In genomic region chr10:102457591-102458150, GRCh38 we compare ENCODE assay signal across 27 cellular contexts. TPM values are rescaled to one million over a fixed set of nuclear protein-coding genes. Genes with fewer than 3 reads are reported as not detected.
DNase-seq lines count a peak whose midpoint lies in the region; ATAC-seq and TF ChIP-seq lines count a peak whose summit lies in the region.
"Had no signal": no experiment of that assay in that cellular context is flagged by ENCODE, and none has a peak within 500 bp of the region (broad histone marks: within the 10 kb centered on the region; RNA-seq: fewer than 3 reads in every experiment).

No MANE protein-coding gene starts in this region.

- peaks cover 29% of the 10 kb centered on the region for H3K4me1 Mint-ChIP-seq in activated naive CD4-positive, alpha-beta T cell treated with anti-CD3 and anti-CD28 coated beads, Interleukin-2, amount 50 U/mL, for 24 hours
- peaks cover 34% of the 10 kb centered on the region for H3K4me1 Mint-ChIP-seq in activated naive CD8-positive, alpha-beta T cell treated with anti-CD3 and anti-CD28 coated beads, Interleukin-2, amount 10 ng/mL, durations not matched to agents 7 days and 5 days

- no peak for ATAC-seq in activated naive CD8-positive, alpha-beta T cell treated with anti-CD3 and anti-CD28 coated beads, Interleukin-2, amount 10 ng/mL, durations not matched to agents 7 days and 5 days (ENCODE audit: low read depth)
- no peak for ATAC-seq in GM21619 (IDR thresholded peaks at IDR 0.05; ENCODE audit: unreplicated experiment)
- no peak for ATAC-seq in mucosa of descending colon
- ATAC-seq: natural killer cell treated with Interleukin-12 subunit alpha and Interleukin-12 subunit beta and Interleukin-15 and Interleukin-18, amount 100 ng/mL, for 72 hours had no signal

- no peak for TF ChIP-seq CTCF in mucosa of descending colon (IDR thresholded peaks at IDR 0.05)

- H3K9me3 Mint-ChIP-seq in activated naive CD4-positive, alpha-beta T cell treated with anti-CD3 and anti-CD28 coated beads, Interleukin-2, amount 50 U/mL, for 24 hours: no peaks in the 10 kb centered on the region
- no peaks in the 10 kb centered on the region for H3K9me3 Mint-ChIP-seq in activated naive CD8-positive, alpha-beta T cell treated with anti-CD3 and anti-CD28 coated beads, Interleukin-2, amount 10 ng/mL, durations not matched to agents 7 days and 5 days
- H3K9me3 Mint-ChIP-seq: HFFc6; mesothelial cell of epicardium; natural killer cell treated with Interleukin-12 subunit alpha and Interleukin-12 subunit beta and Interleukin-15 and Interleukin-18, amount 100 ng/mL, for 72 hours had no signal

- DNase-seq in activated naive CD4-positive, alpha-beta T cell treated with anti-CD3 and anti-CD28 coated beads, Interleukin-2, amount 50 U/mL, for 16 hours: no peak
- DNase-seq in NCI-H446 treated with DMSO at 0.1 percent for 48 hours (lab: John Stamatoyannopoulos, UW): peak; percentile 10
- DNase-seq in activated naive CD8-positive, alpha-beta T cell treated with anti-CD3 and anti-CD28 coated beads, Interleukin-2, amount 10 ng/mL, durations not matched to agents 7 days and 5 days: no peak
- peak; percentile 26 for DNase-seq in superior temporal gyrus (ENCODE audit: extremely low spot score)
- DNase-seq in SW480 (ENCODE audit: low spot score): no peak
- DNase-seq in mucosa of descending colon: no peak
- DNase-seq: 8988T; activated CD4-positive, alpha-beta T cell treated with anti-CD3 and anti-CD28 coated beads for 1 hour; activated effector memory CD4-positive, alpha-beta T cell treated with Interleukin-2 at 50 U/mL for 16 hours; activated T-cell treated with anti-CD3 and anti-CD28 coated beads for 4 hours; brain microvascular endothelial cell; GF-D8; glutamatergic neuron; HFFc6; NCI-H1436 treated with DMSO at 0.1 percent for 48 hours; NCI-H69; ovary; RPMI8226; small intestine; stimulated activated CD8-positive, alpha-beta memory T cell treated with anti-CD3 and anti-CD28 coated beads, Interleukin-4, amount 100 ng/mL, for 48 hours; stomach; tibial artery had no signal

- H3K27me3 Mint-ChIP-seq in activated naive CD4-positive, alpha-beta T cell treated with anti-CD3 and anti-CD28 coated beads, Interleukin-2, amount 50 U/mL, for 24 hours: no peaks in the 10 kb centered on the region
- no peaks in the 10 kb centered on the region for H3K27me3 Mint-ChIP-seq in activated naive CD8-positive, alpha-beta T cell treated with anti-CD3 and anti-CD28 coated beads, Interleukin-2, amount 10 ng/mL, durations not matched to agents 7 days and 5 days
- H3K27me3 Mint-ChIP-seq: natural killer cell treated with Interleukin-12 subunit alpha and Interleukin-12 subunit beta and Interleukin-15 and Interleukin-18, amount 100 ng/mL, for 72 hours had no signal

- peaks cover 4% of the 10 kb centered on the region for H3K36me3 Mint-ChIP-seq in activated naive CD4-positive, alpha-beta T cell treated with anti-CD3 and anti-CD28 coated beads, Interleukin-2, amount 50 U/mL, for 24 hours
- peaks cover 17% of the 10 kb centered on the region for H3K36me3 Mint-ChIP-seq in activated naive CD8-positive, alpha-beta T cell treated with anti-CD3 and anti-CD28 coated beads, Interleukin-2, amount 10 ng/mL, durations not matched to agents 7 days and 5 days

- peak overlapping the region; percentile 60 for H3K27ac Mint-ChIP-seq in activated naive CD4-positive, alpha-beta T cell treated with anti-CD3 and anti-CD28 coated beads, Interleukin-2, amount 50 U/mL, for 24 hours
- H3K27ac Mint-ChIP-seq in activated naive CD8-positive, alpha-beta T cell treated with anti-CD3 and anti-CD28 coated beads, Interleukin-2, amount 10 ng/mL, durations not matched to agents 7 days and 5 days: peak overlapping the region; percentile 46
- H3K27ac Mint-ChIP-seq: HFFc6, mesothelial cell of epicardium had no signal

- intact Hi-C loops in mucosa of descending colon (cut with DNase I, micrococcal nuclease): no loop called here

- peaks cover 12% of the 10 kb centered on the region for H3K4me1 ChIP-seq in mucosa of descending colon (ENCODE audit: low read depth)

- no peak overlapping the region for H3K4me3 ChIP-seq in mucosa of descending colon
- H3K4me3 ChIP-seq: ovary, stomach, tibial artery had no signal

- H3K9me3 ChIP-seq in mucosa of descending colon: no peaks in the 10 kb centered on the region
- H3K9me3 ChIP-seq: ovary, stomach, tibial artery had no signal

- POLR2A ChIA-PET in activated naive CD8-positive, alpha-beta T cell treated with anti-CD3 and anti-CD28 coated beads, Interleukin-2, amount 10 ng/mL, durations not matched to agents 7 days and 5 days (lab: Charles Lee): interaction anchor here (0.6 kb wide), 1 partner anchor 293 kb away, joined by 4 read pairs; no protein-coding TSS in a partner anchor

- H3K4me3 Mint-ChIP-seq in activated naive CD4-positive, alpha-beta T cell treated with anti-CD3 and anti-CD28 coated beads, Interleukin-2, amount 50 U/mL, for 24 hours: no peak overlapping the region
- no peak overlapping the region for H3K4me3 Mint-ChIP-seq in activated naive CD8-positive, alpha-beta T cell treated with anti-CD3 and anti-CD28 coated beads, Interleukin-2, amount 10 ng/mL, durations not matched to agents 7 days and 5 days
- H3K4me3 Mint-ChIP-seq: HFFc6; mesothelial cell of epicardium; natural killer cell treated with Interleukin-12 subunit alpha and Interleukin-12 subunit beta and Interleukin-15 and Interleukin-18, amount 100 ng/mL, for 72 hours had no signal

- no peaks in the 10 kb centered on the region for H3K36me3 ChIP-seq in mucosa of descending colon (ENCODE audit: low read depth)
- H3K36me3 ChIP-seq: brain microvascular endothelial cell, ovary, tibial artery had no signal

RNA-seq across cellular contexts. Expression of gene C10orf95, which starts 6.3 kb away (rescaled TPM):
- total RNA-seq in activated naive CD8-positive, alpha-beta T cell treated with anti-CD3 and anti-CD28 coated beads, Interleukin-2, amount 10 ng/mL, durations not matched to agents 7 days and 5 days: under 1 TPM; 0.28 to 0.54 TPM
- 1 to 10 TPM in 2 of 3 donors, under 1 TPM in 1; 0.41 to 2.3 (median 2.0) TPM for total RNA-seq in mucosa of descending colon
- total RNA-seq: mesothelial cell of epicardium, SK-MEL-5 had no signal

RNA-seq across cellular contexts. Expression of gene CUEDC2, which starts 25.3 kb away (rescaled TPM):
- total RNA-seq in activated naive CD8-positive, alpha-beta T cell treated with anti-CD3 and anti-CD28 coated beads, Interleukin-2, amount 10 ng/mL, durations not matched to agents 7 days and 5 days: 10 to 100 TPM; 68.6 to 70.3 TPM
- 10 to 100 TPM; 26.6 to 51.9 (median 29.2) TPM for total RNA-seq in mucosa of descending colon

RNA-seq across cellular contexts. Expression of gene FBXL15, which starts 37.0 kb away (rescaled TPM):
- total RNA-seq in activated naive CD8-positive, alpha-beta T cell treated with anti-CD3 and anti-CD28 coated beads, Interleukin-2, amount 10 ng/mL, durations not matched to agents 7 days and 5 days: 10 to 100 TPM; 11.7 to 16.3 TPM
- 10 to 100 TPM; 18.3 to 27.7 (median 20.5) TPM for total RNA-seq in mucosa of descending colon

RNA-seq across cellular contexts. Expression of gene PSD, which starts 39.1 kb away (rescaled TPM):
- 1 to 10 TPM; 3.6 to 4.3 TPM for total RNA-seq in activated naive CD8-positive, alpha-beta T cell treated with anti-CD3 and anti-CD28 coated beads, Interleukin-2, amount 10 ng/mL, durations not matched to agents 7 days and 5 days
- 100 to 1,000 TPM in 1 of 3 donors, 10 to 100 TPM in 1, 1 to 10 TPM in 1; 8.2 to 228 (median 11.4) TPM for total RNA-seq in mucosa of descending colon

RNA-seq across cellular contexts. Expression of gene ACTR1A, which starts 44.8 kb away (rescaled TPM):
- total RNA-seq in activated naive CD8-positive, alpha-beta T cell treated with anti-CD3 and anti-CD28 coated beads, Interleukin-2, amount 10 ng/mL, durations not matched to agents 7 days and 5 days: 10 to 100 TPM; 64.8 to 67.6 TPM
- 100 to 1,000 TPM in 1 of 3 donors, 10 to 100 TPM in 2; 70.6 to 121 (median 77.7) TPM for total RNA-seq in mucosa of descending colon

Comparison
In these comparisons a context has a peak if more than half of its experiments do, and no peak if none do; other contexts are left out.
1. DNase-seq: peak in NCI-H446 treated with DMSO at 0.1 percent for 48 hours (single experiment) and superior temporal gyrus (single experiment); none in activated naive CD4-positive, alpha-beta T cell treated with anti-CD3 and anti-CD28 coated beads, Interleukin-2, amount 50 U/mL, for 16 hours (single experiment), activated naive CD8-positive, alpha-beta T cell treated with anti-CD3 and anti-CD28 coated beads, Interleukin-2, amount 10 ng/mL, durations not matched to agents 7 days and 5 days (single experiment), SW480 (single experiment) and mucosa of descending colon (0 of 3).